9 cellular contexts compared by ENCODE assay signal in genomic region chr3:10910367-10910766, GRCh38.
"Had no signal": no experiment of that assay in that cellular context is flagged by ENCODE, and none has a peak within 500 bp of the region (broad histone marks: within the 10 kb centered on the region; RNA-seq: fewer than 3 reads in every experiment).

No MANE protein-coding gene starts in this region.

- H3K4me3 ChIP-seq: GM23248, HAP-1, K562 had no signal

- DNase-seq: GM23248, GOT3, H7, HFFc6, IMR-90, KG1 had no signal

- H3K27ac ChIP-seq: GM23248 had no signal

- H3K9ac ChIP-seq: GM23248 had no signal

- ATAC-seq: HCT116, K562 had no signal

- H3K9me3 ChIP-seq: HAP-1 had no signal

- H3K36me3 ChIP-seq: HAP-1 had no signal

- H3K4me1 ChIP-seq: HAP-1 had no signal
